ENCODE assay signal across 9 cellular contexts in genomic region chrX:56726609-56727008, GRCh38. TPM values are rescaled to one million over a fixed set of nuclear protein-coding genes. Genes with fewer than 3 reads are reported as not detected.
DNase-seq lines count a peak whose midpoint lies in the region; ATAC-seq and TF ChIP-seq lines count a peak whose summit lies in the region.
"Had no signal": no experiment of that assay in that cellular context is flagged by ENCODE, and none has a peak within 500 bp of the region (broad histone marks: within the 10 kb centered on the region; RNA-seq: fewer than 3 reads in every experiment).

No MANE protein-coding gene starts in this region.

- TF ChIP-seq CTCF in VCaP (conservative IDR thresholded peaks at IDR 0.05): peak; percentile 78
- peak; percentile 36 for TF ChIP-seq CTCF in glutamatergic neuron (IDR thresholded peaks at IDR 0.05; ENCODE audit: partially characterized antibody, unreplicated experiment)

- H3K4me3 Mint-ChIP-seq in glutamatergic neuron (ENCODE audit: unreplicated experiment): no peak overlapping the region

- H3K27ac ChIP-seq in VCaP: no peak overlapping the region
- H3K27ac ChIP-seq: BLaER1 had no signal

- no peaks in the 10 kb centered on the region for H3K4me1 Mint-ChIP-seq in glutamatergic neuron (ENCODE audit: low read depth, unreplicated experiment)

- no peaks in the 10 kb centered on the region for H3K36me3 Mint-ChIP-seq in glutamatergic neuron (ENCODE audit: unreplicated experiment)

- no peak overlapping the region for H3K27ac Mint-ChIP-seq in glutamatergic neuron (ENCODE audit: unreplicated experiment)

- peaks cover 2% of the 10 kb centered on the region for H3K9me3 Mint-ChIP-seq in glutamatergic neuron (ENCODE audit: unreplicated experiment)

- H3K27me3 Mint-ChIP-seq in glutamatergic neuron (ENCODE audit: unreplicated experiment): no peaks in the 10 kb centered on the region

- peak; percentile 41 for ATAC-seq in GM19351 (IDR thresholded peaks at IDR 0.05; ENCODE audit: unreplicated experiment)
- no peak for ATAC-seq in HG02840 (IDR thresholded peaks at IDR 0.05; ENCODE audit: low FRiP score, unreplicated experiment)

- DNase-seq in NCI-H1417 (lab: John Stamatoyannopoulos, UW): peak; percentile 8 to 78 (median 29)
- no peak for DNase-seq in NCI-H1417 treated with DMSO at 0.1 percent for 48 hours (lab: John Stamatoyannopoulos, UW)
- DNase-seq in NCI-H146 treated with DMSO at 0.1 percent for 48 hours (lab: John Stamatoyannopoulos, UW; ENCODE audit: unreplicated experiment): peak; percentile 33
- no peak for DNase-seq in glutamatergic neuron
- DNase-seq in superior temporal gyrus (ENCODE audit: extremely low spot score): peak; percentile 71

RNA-seq across cellular contexts. Expression of gene NBDY, which starts 2.4 kb away (rescaled TPM):
- 53.6 TPM for total RNA-seq in glutamatergic neuron (ENCODE audit: unreplicated experiment)

Comparison
In these comparisons a context has a peak if more than half of its experiments do, and no peak if none do; other contexts are left out.
1. DNase-seq: peak in NCI-H1417 (3 of 3), NCI-H146 treated with DMSO at 0.1 percent for 48 hours (single experiment) and superior temporal gyrus (single experiment); none in NCI-H1417 treated with DMSO at 0.1 percent for 48 hours (single experiment) and glutamatergic neuron (single experiment).